ENCODE assay signal across 8 cellular contexts in genomic region chr1:31985430-31985829, GRCh38. TPM values are rescaled to one million over a fixed set of nuclear protein-coding genes. Genes with fewer than 3 reads are reported as not detected.
DNase-seq lines count a peak whose midpoint lies in the region; ATAC-seq and TF ChIP-seq lines count a peak whose summit lies in the region.

No MANE protein-coding gene starts in this region.

- no peak overlapping the region for H3K4me3 ChIP-seq in CD8-positive, alpha-beta T cell (ENCODE audit: low read depth, low read length)
- H3K4me3 ChIP-seq in GM23248 (no peak overlapping the region), WERI-Rb-1 (ENCODE audit: low read depth, low read length) (no peak overlapping the region)

- no peaks in the 10 kb centered on the region for H3K9me2 ChIP-seq in GM23248 (ENCODE audit: insufficient read depth)

- H3K4me1 ChIP-seq in CD8-positive, alpha-beta T cell (ENCODE audit: insufficient read depth, low read length) = peaks cover 57% of the 10 kb centered on the region
- peaks cover 10% of the 10 kb centered on the region for H3K4me1 ChIP-seq in GM23248 (ENCODE audit: insufficient read depth)

- no peaks in the 10 kb centered on the region for H3K27me3 Mint-ChIP-seq in CD8-positive, alpha-beta T cell (ENCODE audit: low read depth)
- no peaks in the 10 kb centered on the region for H3K27me3 Mint-ChIP-seq in activated B cell treated with CpG ODN at 0.5 μM for 24 hours
- no peaks in the 10 kb centered on the region for H3K27me3 Mint-ChIP-seq in memory B cell
- no peaks in the 10 kb centered on the region for H3K27me3 Mint-ChIP-seq in endothelial cell (ENCODE audit: unreplicated experiment)

- WGBS in GM23248 (ENCODE audit: low coverage in 1 of 2, low lambda C conversion rate in 2 of 2, missing lambda C conversion rate in 2 of 2), 2 experiments = 46% methylated on average over 4 of the region's 4 CpGs

- peak in 1 of 7 experiments; percentile 5 for DNase-seq in CD8-positive, alpha-beta T cell
- peak; percentile 5 for DNase-seq in GM23248
- DNase-seq in activated B cell treated with CpG ODN at 0.5 μM for 24 hours = no peak
- DNase-seq in memory B cell (ENCODE audit: low spot score in 2 of 2) = no peak
- no peak for DNase-seq in endothelial cell (ENCODE audit: low spot score)
- no peak for DNase-seq in HuH-7.5 (ENCODE audit: low spot score)
- no peak for DNase-seq in WERI-Rb-1

- H3K36me3 Mint-ChIP-seq in CD8-positive, alpha-beta T cell = no peaks in the 10 kb centered on the region
- H3K36me3 Mint-ChIP-seq in activated B cell treated with CpG ODN at 0.5 μM for 24 hours (ENCODE audit: low read depth) (no peaks in the 10 kb centered on the region), memory B cell (no peaks in the 10 kb centered on the region), endothelial cell (ENCODE audit: low read depth, unreplicated experiment) (peaks cover 5% of the 10 kb centered on the region)

- peaks cover 63% of the 10 kb centered on the region for H3K4me1 Mint-ChIP-seq in CD8-positive, alpha-beta T cell (ENCODE audit: low read depth)
- H3K4me1 Mint-ChIP-seq in activated B cell treated with CpG ODN at 0.5 μM for 24 hours (peaks cover 50% of the 10 kb centered on the region), memory B cell (peaks cover 26% of the 10 kb centered on the region), endothelial cell (ENCODE audit: unreplicated experiment) (peaks cover 32% of the 10 kb centered on the region)

- H3K27ac ChIP-seq in CD8-positive, alpha-beta T cell (ENCODE audit: low read depth, low read length) = no peak overlapping the region
- H3K27ac ChIP-seq in GM23248 (peak overlapping the region; percentile 20), WERI-Rb-1 (no peak overlapping the region)

- H4K20me1 ChIP-seq in GM23248 (ENCODE audit: insufficient read depth) = no peaks in the 10 kb centered on the region

- no peak for TF ChIP-seq CTCF in CD8-positive, alpha-beta T cell (IDR thresholded peaks at IDR 0.05)
- TF ChIP-seq CTCF in activated B cell treated with CpG ODN at 0.5 μM for 24 hours (IDR thresholded peaks at IDR 0.05) = no peak
- no peak for TF ChIP-seq CTCF in endothelial cell (IDR thresholded peaks at IDR 0.05; ENCODE audit: unreplicated experiment)
- TF ChIP-seq CTCF in WERI-Rb-1 (IDR thresholded peaks at IDR 0.05; ENCODE audit: low read depth, low read length) = no peak

- H3K4me2 ChIP-seq in GM23248 (ENCODE audit: unreplicated experiment) = no peak overlapping the region

- CTCF ChIA-PET in CD8-positive, alpha-beta T cell (lab: Charles Lee) = interaction anchor here (0.7 to 4.1 kb wide), 5 partner anchors 11 to 78 kb away, joined by 3 to 20 read pairs (median 3); no protein-coding TSS in a partner anchor
- CTCF ChIA-PET in activated B cell treated with CpG ODN at 0.5 μM for 24 hours (lab: Charles Lee) = interaction anchor here (1.2 to 2.8 kb wide), 3 partner anchors 18 to 47 kb away, joined by 4 to 11 read pairs (median 4); partner anchors contain the start of gene PTP4A2

- intact Hi-C loops in CD8-positive, alpha-beta T cell (cut with DNase I, micrococcal nuclease) = loop anchor here (2.0 kb wide), 2 partner anchors 21 to 27 kb away; partner anchors contain the start of gene KHDRBS1 (in 1 of the 2)
- intact Hi-C loops in activated B cell treated with CpG ODN at 0.5 μM for 24 hours (cut with micrococcal nuclease) = loop anchor here (2.0 kb wide), 1 partner anchor 17 kb away; no protein-coding TSS in a partner anchor

- H3K27me3 ChIP-seq in CD8-positive, alpha-beta T cell (ENCODE audit: insufficient read depth, low read length) = no peaks in the 10 kb centered on the region
- H3K27me3 ChIP-seq in GM23248 (replicated peaks; ENCODE audit: insufficient read depth) (no peaks in the 10 kb centered on the region), WERI-Rb-1 (ENCODE audit: insufficient read depth, low read depth, severe bottlenecking) (no peaks in the 10 kb centered on the region)

- peak overlapping the region; percentile 48 for H3K4me3 Mint-ChIP-seq in CD8-positive, alpha-beta T cell
- H3K4me3 Mint-ChIP-seq in activated B cell treated with CpG ODN at 0.5 μM for 24 hours (peak overlapping the region; percentile 22), memory B cell (peak overlapping the region; percentile 37), endothelial cell (ENCODE audit: unreplicated experiment) (no peak overlapping the region)

- peak overlapping the region; percentile 92 for H3K27ac Mint-ChIP-seq in CD8-positive, alpha-beta T cell
- H3K27ac Mint-ChIP-seq in activated B cell treated with CpG ODN at 0.5 μM for 24 hours (peak overlapping the region; percentile 82), memory B cell (peak overlapping the region; percentile 93), endothelial cell (ENCODE audit: unreplicated experiment) (no peak overlapping the region)

- peaks cover 11% of the 10 kb centered on the region for H3F3A ChIP-seq in GM23248 (ENCODE audit: insufficient read depth)

- peak overlapping the region; percentile 71 for H2AFZ ChIP-seq in GM23248

- in situ Hi-C loops in GM23248 (cut with MboI) = no loop called here

- H3K9me3 ChIP-seq in CD8-positive, alpha-beta T cell (ENCODE audit: low read length) = no peaks in the 10 kb centered on the region
- H3K9me3 ChIP-seq in GM23248 (ENCODE audit: low read depth) (no peaks in the 10 kb centered on the region), WERI-Rb-1 (ENCODE audit: severe bottlenecking) (peaks cover 4% of the 10 kb centered on the region)

- ATAC-seq in CD8-positive, alpha-beta T cell = peak; percentile 54
- ATAC-seq in activated B cell treated with CpG ODN at 0.5 μM for 24 hours (ENCODE audit: low read depth) = peak; percentile 79
- peak; percentile 87 for ATAC-seq in memory B cell (ENCODE audit: low read depth)
- ATAC-seq in GM18520 (IDR thresholded peaks at IDR 0.05; ENCODE audit: unreplicated experiment) = no peak

- H3K9me3 Mint-ChIP-seq in CD8-positive, alpha-beta T cell = no peaks in the 10 kb centered on the region
- no peaks in the 10 kb centered on the region for H3K9me3 Mint-ChIP-seq in activated B cell treated with CpG ODN at 0.5 μM for 24 hours
- no peaks in the 10 kb centered on the region for H3K9me3 Mint-ChIP-seq in memory B cell
- no peaks in the 10 kb centered on the region for H3K9me3 Mint-ChIP-seq in endothelial cell (ENCODE audit: unreplicated experiment)

- POLR2A ChIA-PET in CD8-positive, alpha-beta T cell (lab: Charles Lee) = interaction anchor here (0.6 to 1.4 kb wide), 3 partner anchors 28 to 46 kb away, joined by 3 to 11 read pairs (median 5); partner anchors contain the start of gene KHDRBS1
- POLR2A ChIA-PET in activated B cell treated with CpG ODN at 0.5 μM for 24 hours (lab: Charles Lee) = interaction anchor here (0.7 to 1.1 kb wide), 3 partner anchors 28 to 161 kb away, joined by 3 to 7 read pairs (median 6); partner anchors contain the start of gene KHDRBS1

- H3K9ac ChIP-seq in GM23248 = 0 out of 2 replicates have a peak overlapping the region, but pooled peaks have one; percentile 12

- H3K36me3 ChIP-seq in CD8-positive, alpha-beta T cell (ENCODE audit: insufficient read depth, low read length) = no peaks in the 10 kb centered on the region
- H3K36me3 ChIP-seq in GM23248 (ENCODE audit: low read depth) = no peaks in the 10 kb centered on the region
- H3K36me3 ChIP-seq in WERI-Rb-1 = no peaks in the 10 kb centered on the region

- no peaks in the 10 kb centered on the region for H3K79me2 ChIP-seq in GM23248 (ENCODE audit: insufficient read depth)

RNA-seq across cellular contexts. Expression of gene KHDRBS1, which starts 28.2 kb away (rescaled TPM):
- total RNA-seq in CD8-positive, alpha-beta T cell = 100 to 1,000 TPM; 102 TPM
- 41.7 and 50.6 TPM in 2 replicates for total RNA-seq in GM23248 (2014; rRNA removed; shearing (Covaris generic))
- 65.7 and 68.6 TPM in 2 replicates for polyA plus RNA-seq in GM23248 (2016; fragmentation: Nextera tagmentation; extraction: Ambion mirVana)
- total RNA-seq in activated B cell treated with CpG ODN at 0.5 μM for 24 hours (146 and 152 TPM in 2 replicates), endothelial cell (ENCODE audit: unreplicated experiment) (203 TPM)

RNA-seq across cellular contexts. Expression of gene PTP4A2, which starts 47.3 kb away (rescaled TPM):
- 100 to 1,000 TPM; 257 to 278 TPM for total RNA-seq in CD8-positive, alpha-beta T cell
- 379 and 430 TPM in 2 replicates for total RNA-seq in GM23248 (2014; rRNA removed; shearing (Covaris generic))
- 292 and 376 TPM in 2 replicates for polyA plus RNA-seq in GM23248 (2016; fragmentation: Nextera tagmentation; extraction: Ambion mirVana)
- total RNA-seq in activated B cell treated with CpG ODN at 0.5 μM for 24 hours (249 and 275 TPM in 2 replicates), endothelial cell (ENCODE audit: unreplicated experiment) (162 TPM)
